Comparison of ENCODE assay signal across 8 cellular contexts in genomic region chr1:201493026-201493656, GRCh38. TPM values are rescaled to one million over a fixed set of nuclear protein-coding genes. Genes with fewer than 3 reads are reported as not detected.
A peak's percentile ranks its signal among the peaks of the same experiment; 100 is the strongest.
DNase-seq lines count a peak whose midpoint lies in the region; ATAC-seq and TF ChIP-seq lines count a peak whose summit lies in the region.
"Not testable (repeated sequence)": the region's sequence is repeated elsewhere in the genome, so short reads cannot be mapped to it uniquely, and the experiment has no call there.
"Had no signal": no experiment of that assay in that cellular context is flagged by ENCODE, and none has a peak within 500 bp of the region (broad histone marks: within the 10 kb centered on the region; RNA-seq: fewer than 3 reads in every experiment).

No MANE protein-coding gene starts in this region.

- not testable (repeated sequence) for H3K4me3 Mint-ChIP-seq in T-helper 17 cell

- H2AFZ ChIP-seq in osteoblast (ENCODE audit: low read length), result not testable (repeated sequence)

- H3K27me3 Mint-ChIP-seq in T-helper 17 cell, result not testable (repeated sequence)

- not testable (repeated sequence) for H3K9me3 ChIP-seq in T-helper 17 cell (ENCODE audit: control insufficient read depth, low read length, poor library complexity, severe bottlenecking); cardiac muscle cell (ENCODE audit: low read depth); lower lobe of right lung; osteoblast (ENCODE audit: low read depth, low read length); spleen; tibial nerve

- H3K4me1 ChIP-seq in cardiac muscle cell (ENCODE audit: low read depth) (peaks cover 68% of the 10 kb centered on the region), lower lobe of right lung (peaks cover 86% of the 10 kb centered on the region), osteoblast (ENCODE audit: insufficient read depth, low read length) (peaks cover 85% of the 10 kb centered on the region), spleen (peaks cover 24 to 84% (median 59%) of the 10 kb centered on the region in 6 donors), tibial nerve (peaks cover 10 to 98% (median 89%) of the 10 kb centered on the region in 4 donors)

- not testable (repeated sequence) for DNase-seq in T-helper 17 cell; coronary artery (ENCODE audit: low spot score); cardiac muscle cell (ENCODE audit: low read depth in 1 of 2, low spot score in 1 of 2); lower lobe of right lung; osteoblast (ENCODE audit: insufficient read length, low spot score, missing footprints); tibial nerve (ENCODE audit: low spot score in 2 of 2)
- peak; percentile 35 for DNase-seq in spleen

- H3K4me3 ChIP-seq in coronary artery, result peak overlapping the region; percentile 3
- not testable (repeated sequence) for H3K4me3 ChIP-seq in cardiac muscle cell; lower lobe of right lung; osteoblast (ENCODE audit: insufficient read depth, low read length); spleen; tibial nerve

- not testable (repeated sequence) for H3K36me3 Mint-ChIP-seq in T-helper 17 cell (ENCODE audit: low read depth)

- H3K27ac Mint-ChIP-seq in T-helper 17 cell, result peak overlapping the region; percentile 29

- not testable (repeated sequence) for H3K4me2 ChIP-seq in osteoblast (ENCODE audit: insufficient read depth, low read length)

- intact Hi-C loops in lower lobe of right lung (cut with DNase I); spleen (cut with DNase I; ENCODE audit: low total_unique reads): not testable (repeated sequence)

- H3K4me1 Mint-ChIP-seq in T-helper 17 cell, result peaks cover 14% of the 10 kb centered on the region

- TF ChIP-seq CTCF in coronary artery (IDR thresholded peaks at IDR 0.05); cardiac muscle cell (IDR thresholded peaks at IDR 0.05; ENCODE audit: low read depth, low read length); lower lobe of right lung (IDR thresholded peaks at IDR 0.05); osteoblast (IDR thresholded peaks at IDR 0.05; ENCODE audit: extremely low read depth, low read depth, low read length); spleen (IDR thresholded peaks at IDR 0.05 in 8 of 11, conservative IDR thresholded peaks at IDR 0.05 in 3 of 11); tibial nerve (IDR thresholded peaks at IDR 0.05): not testable (repeated sequence)

- H3K27ac ChIP-seq in coronary artery, result peak overlapping the region; percentile 96 to 100
- H3K27ac ChIP-seq in cardiac muscle cell, result peak overlapping the region; percentile 97
- H3K27ac ChIP-seq in lower lobe of right lung, result peak overlapping the region; percentile 74
- H3K27ac ChIP-seq in osteoblast (ENCODE audit: low read depth, low read length), result peak overlapping the region; percentile 61
- H3K27ac ChIP-seq in spleen, result peak overlapping the region in 5 of 8 donors; percentile 31 to 77 (median 66)
- H3K27ac ChIP-seq in tibial nerve, result peak overlapping the region; percentile 88 to 98 (median 93)

- not testable (repeated sequence) for TF ChIP-seq EP300 in tibial nerve (IDR thresholded peaks at IDR 0.05)

- not testable (repeated sequence) for ATAC-seq in T-helper 17 cell, lower lobe of right lung

- H3K36me3 ChIP-seq in cardiac muscle cell, result not testable (repeated sequence)
- peaks cover 44% of the 10 kb centered on the region for H3K36me3 ChIP-seq in lower lobe of right lung
- H3K36me3 ChIP-seq in osteoblast (ENCODE audit: insufficient read depth, low read length), result peaks cover 86% of the 10 kb centered on the region
- H3K36me3 ChIP-seq in spleen, result peaks cover 0 to 87% (median 36%) of the 10 kb centered on the region in 6 donors
- H3K36me3 ChIP-seq in tibial nerve, result peaks cover 0 to 48% (median 0%) of the 10 kb centered on the region in 3 donors

- peaks cover 43% of the 10 kb centered on the region for H4K20me1 ChIP-seq in osteoblast (ENCODE audit: insufficient read depth, low read length)

- TF ChIP-seq POLR2A in spleen (IDR thresholded peaks at IDR 0.05); tibial nerve (IDR thresholded peaks at IDR 0.05): not testable (repeated sequence)

- not testable (repeated sequence) for H3K27me3 ChIP-seq in cardiac muscle cell; lower lobe of right lung (ENCODE audit: low read depth); osteoblast (ENCODE audit: insufficient read depth, low read length); spleen (replicated peaks in 1 of 7); tibial nerve

- WGBS in spleen, 5 donors, result 85 to 97% (median 86%) methylated on average over 2 to 3 of the region's 3 CpGs
- WGBS in tibial nerve, 2 donors, result 83 to 93% methylated on average over 3 of the region's 3 CpGs

- H3K79me2 ChIP-seq in osteoblast (ENCODE audit: insufficient read depth, low read length), result peaks cover 85% of the 10 kb centered on the region

RNA-seq across cellular contexts. Expression of gene CSRP1, which starts 13.8 kb away (rescaled TPM):
- total RNA-seq in T-helper 17 cell, result 10 to 100 TPM; 37.2 to 51.7 TPM
- total RNA-seq in cardiac muscle cell, result 135 and 174 TPM in 2 replicates
- 76.4 and 78.9 TPM in 2 replicates for polyA plus RNA-seq in cardiac muscle cell
- total RNA-seq in lower lobe of right lung, result 185 TPM
- total RNA-seq in osteoblast, result 389 and 480 TPM in 2 replicates
- 100 to 1,000 TPM; 115 to 360 (median 188) TPM for total RNA-seq in spleen
- 100 to 1,000 TPM in 2 of 3 donors, 10 to 100 TPM in 1; 67.1 to 180 (median 108) TPM for polyA plus RNA-seq in spleen
- total RNA-seq in tibial nerve, result 1,000 to 10,000 TPM in 3 of 4 donors, 100 to 1,000 TPM in 1; 548 to 1,751 (median 1,444) TPM

RNA-seq across cellular contexts. Expression of gene PHLDA3, which starts 24.2 kb away (rescaled TPM):
- total RNA-seq in T-helper 17 cell, result 1 to 10 TPM; 1.6 to 2.7 TPM
- total RNA-seq in cardiac muscle cell, result 54.4 and 61.5 TPM in 2 replicates
- polyA plus RNA-seq in cardiac muscle cell, result 57.3 and 69.1 TPM in 2 replicates
- 97.1 TPM for total RNA-seq in lower lobe of right lung
- 116 and 134 TPM in 2 replicates for total RNA-seq in osteoblast
- 10 to 100 TPM in 3 of 7 donors, 1 to 10 TPM in 4; 3.7 to 17.4 (median 8.1) TPM for total RNA-seq in spleen
- polyA plus RNA-seq in spleen, result 1 to 10 TPM; 3.6 to 8.7 (median 5.6) TPM
- total RNA-seq in tibial nerve, result 100 to 1,000 TPM; 243 to 301 (median 271) TPM
- polyA plus RNA-seq: naive thymus-derived CD8-positive, alpha-beta T cell had no signal

RNA-seq across cellular contexts. Expression of gene NAV1, which starts 45.8 kb away (rescaled TPM):
- 1 to 10 TPM; 3.8 to 3.9 TPM for total RNA-seq in T-helper 17 cell
- total RNA-seq in cardiac muscle cell, result 113 and 151 TPM in 2 replicates
- polyA plus RNA-seq in cardiac muscle cell, result 99.0 and 127 TPM in 2 replicates
- total RNA-seq in lower lobe of right lung, result 24.5 TPM
- 47.0 and 47.1 TPM in 2 replicates for total RNA-seq in osteoblast
- 10 to 100 TPM; 15.7 to 37.2 (median 27.4) TPM for total RNA-seq in spleen
- 1 to 10 TPM; 1.1 to 3.5 (median 1.2) TPM for polyA plus RNA-seq in spleen
- total RNA-seq in tibial nerve, result 10 to 100 TPM; 22.9 to 49.2 (median 34.2) TPM
